In genomic region chr12:33437598-33437997, GRCh38 we compare ENCODE assay signal across 22 cellular contexts. TPM values are rescaled to one million over a fixed set of nuclear protein-coding genes. Genes with fewer than 3 reads are reported as not detected.
A peak's percentile ranks its signal among the peaks of the same experiment; 100 is the strongest.
DNase-seq lines count a peak whose midpoint lies in the region; ATAC-seq, FAIRE-seq and TF ChIP-seq lines count a peak whose summit lies in the region.
"Had no signal": no experiment of that assay in that cellular context is flagged by ENCODE, and none has a peak within 500 bp of the region (broad histone marks: within the 10 kb centered on the region; RNA-seq: fewer than 3 reads in every experiment).

No MANE protein-coding gene starts in this region.

- H3K27me3 ChIP-seq in H9 (ENCODE audit: insufficient read depth, low read length), result peaks cover 19% of the 10 kb centered on the region; the same call in 1 of the 2 replicates
- H3K27me3 ChIP-seq in K562 (ENCODE audit: control insufficient read depth in 2 of 2, insufficient read depth in 2 of 2, low read length in 2 of 2), result no peaks in the 10 kb centered on the region

- H2BK12ac ChIP-seq in H9 (ENCODE audit: insufficient read length, low read depth, low read length), result no peak overlapping the region

- peaks cover 14% of the 10 kb centered on the region for H3K23me2 ChIP-seq in H9 (ENCODE audit: insufficient read length, low read depth, low read length, poor library complexity, severe bottlenecking)

- H3K4me3 Mint-ChIP-seq in H9, result no peak overlapping the region; a peak in 1 of 5 replicates
- H3K4me3 Mint-ChIP-seq: CD4-positive, CD25-positive, alpha-beta regulatory T cell; HFFc6 had no signal

- TF ChIP-seq RAD21 in K562 (CRISPR knock-in tag; conservative IDR thresholded peaks at IDR 0.05 in 1 of 2, IDR thresholded peaks at IDR 0.05 in 1 of 2), result no peak

- FAIRE-seq in K562 (lab: Jason Lieb, UNC), result peak; percentile 46
- FAIRE-seq: D721Med had no signal

- no peak for TF ChIP-seq EP300 in K562 (IDR thresholded peaks at IDR 0.05; ENCODE audit: low read length)

- no peaks in the 10 kb centered on the region for H3K79me1 ChIP-seq in H9 (ENCODE audit: insufficient read depth, low read depth, low read length, poor library complexity, severe bottlenecking)

- H3K79me2 ChIP-seq in H9 (ENCODE audit: insufficient read depth, low read length) (no peaks in the 10 kb centered on the region), K562 (ENCODE audit: control insufficient read depth, insufficient read depth, low read length) (peaks cover 37% of the 10 kb centered on the region)

- H2AFZ ChIP-seq in H9 (ENCODE audit: low read length) (no peak overlapping the region), K562 (ENCODE audit: low read depth, low read length) (peak overlapping the region; percentile 78)

- no peak overlapping the region for H3K27ac Mint-ChIP-seq in H9
- H3K27ac Mint-ChIP-seq: CD4-positive, CD25-positive, alpha-beta regulatory T cell; HFFc6 had no signal

- H3K27ac ChIP-seq in H9 (ENCODE audit: insufficient read length, low read depth, low read length) (no peak overlapping the region), K562 (ENCODE audit: extremely low read depth, low read depth, low read length) (peak overlapping the region; percentile 75)

- H4K5ac ChIP-seq in H9 (ENCODE audit: insufficient read length, low read depth, low read length), result no peak overlapping the region

- H2BK20ac ChIP-seq in H9 (ENCODE audit: low read depth, low read length, poor library complexity, severe bottlenecking), result no peak overlapping the region

- no peak overlapping the region for H4K8ac ChIP-seq in H9 (replicated peaks; ENCODE audit: insufficient read length, low read depth, low read length)

- H3K4me1 Mint-ChIP-seq in H9, result peaks cover 6 to 12% of the 10 kb centered on the region in 2 experiments

- no TSS peak for BruUV-seq in K562 (replicated peaks; lab: Mats Ljungman, UMichigan)

- ATAC-seq in K562 (peak; percentile 33), GM19395 (IDR thresholded peaks at IDR 0.05; ENCODE audit: unreplicated experiment) (no peak), HG03442 (IDR thresholded peaks at IDR 0.05; ENCODE audit: unreplicated experiment) (no peak)
- ATAC-seq: PC-3 had no signal

- no peaks in the 10 kb centered on the region for H3K9me1 ChIP-seq in K562 (ENCODE audit: control insufficient read depth, insufficient read depth, low read length)

- no peak overlapping the region for H2BK15ac ChIP-seq in H9 (ENCODE audit: low read depth, low read length)

- H4K20me1 ChIP-seq in H9 (ENCODE audit: control insufficient read depth, insufficient read depth, insufficient read length), result no peaks in the 10 kb centered on the region
- H4K20me1 ChIP-seq in K562 (replicated peaks; ENCODE audit: control insufficient read depth, insufficient read depth, low read length), result no peaks in the 10 kb centered on the region

- no peak overlapping the region for H3K18ac ChIP-seq in H9 (ENCODE audit: insufficient read length, low read depth, low read length)

- H3K4me2 ChIP-seq in H9 (ENCODE audit: insufficient read depth, insufficient read length, low read length), result peak overlapping the region; percentile 58
- peak overlapping the region; percentile 88 for H3K4me2 ChIP-seq in K562 (ENCODE audit: insufficient read depth, low read length)

- no peaks in the 10 kb centered on the region; a peak in 1 of 5 replicates for H3K9me3 Mint-ChIP-seq in H9

- DNase-seq in H9 (no peak), K562 (ENCODE audit: extremely low read depth in 1 of 4, low spot score in 3 of 4) (peak in 2 of 4 experiments; percentile 30 to 56), left kidney (ENCODE audit: low read depth, low spot score) (peak; percentile 2), retinal pigment epithelial cell (ENCODE audit: low read depth) (no peak), lower leg skin (ENCODE audit: low spot score in 2 of 2) (no peak)
- no peak for DNase-seq in central memory CD4-positive, alpha-beta T cell
- DNase-seq: ACHN; CD4-positive, CD25-positive, alpha-beta regulatory T cell; DND-41; GDM1; GOT3; HFFc6; IMR-90; NCI-H146; NCI-H2081 treated with DMSO at 0.1 percent for 48 hours; NCI-H69; PC-3 had no signal

- H3K4me1 ChIP-seq in H9 (ENCODE audit: insufficient read depth, low read length) (no peaks in the 10 kb centered on the region), K562 (replicated peaks in 1 of 2; ENCODE audit: control insufficient read depth in 2 of 2, insufficient read depth in 2 of 2, low read length in 2 of 2) (peaks cover 0 to 15% of the 10 kb centered on the region in 2 experiments; a peak in 3 of 5 replicates)

- H3K36me3 ChIP-seq in K562 (ENCODE audit: control insufficient read depth, insufficient read depth, low read length), result peaks cover 11% of the 10 kb centered on the region; the same call in 1 of the 3 replicates

- peaks cover 0 to 1% (median 0%) of the 10 kb centered on the region in 3 experiments; a peak in 2 of 7 replicates for H3K36me3 Mint-ChIP-seq in H9 (ENCODE audit: insufficient read depth in 1 of 3, low read depth in 3 of 3)
- H3K36me3 Mint-ChIP-seq: CD4-positive, CD25-positive, alpha-beta regulatory T cell had no signal

- H3K9me3 ChIP-seq in H9 (ENCODE audit: control insufficient read depth, low read depth, low read length), result no peaks in the 10 kb centered on the region
- H3K9me3 ChIP-seq in K562 (replicated peaks; ENCODE audit: control insufficient read depth, insufficient read depth, low read depth, low read length), result no peaks in the 10 kb centered on the region

- TF ChIP-seq POLR2A in K562 (conservative IDR thresholded peaks at IDR 0.05), result no peak
- no peak for TF ChIP-seq POLR2A in lower leg skin (IDR thresholded peaks at IDR 0.05)

- POLR2A ChIA-PET in K562 (lab: Yijun Ruan, JAX), result interaction anchor here (0.6 to 1.9 kb wide), 4 partner anchors 10 to 429 kb away, joined by 3 to 7 read pairs (median 3); no protein-coding TSS in a partner anchor

- no peak overlapping the region for H3K4ac ChIP-seq in H9 (ENCODE audit: low read depth, low read length)

- no CpG with 5 or more reads among the region's 7 CpGs for WGBS in H9 (ENCODE audit: extremely low coverage, insufficient read length, low lambda C conversion rate)
- 11% methylated on average over 7 of the region's 7 CpGs for WGBS in K562 (ENCODE audit: insufficient coverage, low coverage, missing lambda C conversion rate)
- WGBS in lower leg skin, 2 donors, result 45 to 51% methylated on average over 7 of the region's 7 CpGs

- H3K14ac ChIP-seq in H9 (ENCODE audit: insufficient read depth, low read length), result no peak overlapping the region

- H2BK120ac ChIP-seq in H9 (ENCODE audit: low read depth, low read length, poor library complexity, severe bottlenecking), result no peak overlapping the region

- H3T11ph ChIP-seq in H9 (ENCODE audit: low read length), result no peak overlapping the region

- CTCF ChIA-PET in K562 (lab: Yijun Ruan, JAX; ENCODE audit: low intra/inter-chr PET ratio), result no interaction called here

- TF ChIP-seq CTCF in H9 (conservative IDR thresholded peaks at IDR 0.05) (no peak), K562 (IDR thresholded peaks at IDR 0.05 in 2 of 3, conservative IDR thresholded peaks at IDR 0.05 in 1 of 3; ENCODE audit: insufficient read depth in 2 of 3, low read depth in 1 of 3, low read length in 3 of 3) (no peak), retinal pigment epithelial cell (conservative IDR thresholded peaks at IDR 0.05; ENCODE audit: low read depth, low read length) (no peak), lower leg skin (IDR thresholded peaks at IDR 0.05) (no peak)

- no peak overlapping the region for H3K56ac ChIP-seq in H9 (ENCODE audit: insufficient read length, low read depth, low read length)

- H3K27me3 Mint-ChIP-seq in H9 (ENCODE audit: low read depth), result peaks cover 57% of the 10 kb centered on the region

- no peak overlapping the region for H2BK5ac ChIP-seq in H9 (ENCODE audit: insufficient read length, low read length)

- H3K4me3 ChIP-seq in K562 (peak overlapping the region; percentile 54), retinal pigment epithelial cell (ENCODE audit: low read length) (peak overlapping the region; percentile 67), lower leg skin (ENCODE audit: low read depth, poor library complexity, severe bottlenecking) (no peak overlapping the region)

- in situ Hi-C loops in K562 (cut with MboI), result no loop called here

- intact Hi-C loops in K562 (cut with micrococcal nuclease) (no loop called here), lower leg skin (cut with DNase I; ENCODE audit: low total_unique reads) (no loop called here)

- no peak overlapping the region for H2AK5ac ChIP-seq in H9 (ENCODE audit: insufficient read length, low read length)

- H3K23ac ChIP-seq in H9 (ENCODE audit: insufficient read length, low read depth, low read length), result no peak overlapping the region

- H3K9ac ChIP-seq in H9 (ENCODE audit: extremely low read depth, insufficient read length, low read length) (no peak overlapping the region), K562 (ENCODE audit: insufficient read depth in 1 of 2, low read depth in 2 of 2, low read length in 2 of 2) (peak overlapping the region; percentile 75 to 96)

- no peak overlapping the region for H4K91ac ChIP-seq in H9 (ENCODE audit: insufficient read length, low read depth, low read length)

TF ChIP-seq in K562, 482 proteins besides CTCF, POLR2A, EP300 and RAD21 (continues in another document):
- TF ChIP-seq TAF7 (tag; IDR thresholded peaks at IDR 0.05) (no peak), ZNF668 (CRISPR knock-in tag; IDR thresholded peaks at IDR 0.05) (no peak), CREM (IDR thresholded peaks at IDR 0.05; ENCODE audit: low read depth) (peak; percentile 83), CREB1 (IDR thresholded peaks at IDR 0.05) (peak; percentile 72), CREB1 (CRISPR knock-in tag; IDR thresholded peaks at IDR 0.05) (0 out of 2 replicates have a peak, but pooled peaks have one; percentile 30)

RNA-seq across cellular contexts. Expression of gene SYT10, which starts 2.0 kb away (rescaled TPM):
- total RNA-seq in H9 (2021) (0.70 and 0.72 TPM in 2 replicates), K562 (2014; rRNA removed) (1.9 and 2.9 TPM in 2 replicates), K562 (2014; rRNA removed; fragmentation: Illumina TruSeq; extraction: Trizol) (3.8 and 4.1 TPM in 2 replicates), K562 (2015; rRNA removed; fragmentation: Illumina TruSeq; extraction: Trizol) (5.9 and 6.2 TPM in 2 replicates), K562 (2021) (2.9 and 4.0 TPM in 2 replicates), lower leg skin (under 1 TPM in 2 of 4 donors, not detected in 2; 0.06 to 0.08 TPM)
- total RNA-seq in K562 (2011; cell fraction: chromatin; rRNA removed; ENCODE audit: low replicate concordance), result 3.1 and 6.7 TPM in 2 replicates
- total RNA-seq in K562 (2011; cell fraction: nucleolus; rRNA removed), result 1.5 and 2.2 TPM in 2 replicates
- 2.9 and 8.5 TPM in 2 replicates for total RNA-seq in K562 (2011; cell fraction: nucleoplasm; rRNA removed)
- polyA plus RNA-seq in K562 (2011; rRNA removed) (2.4 and 2.6 TPM in 2 replicates), K562 (2014; fragmentation: Illumina TruSeq; extraction: Trizol) (2.5 TPM in 2 replicates), K562 (2014; fragmentation: Nextera tagmentation; extraction: Ambion mirVana) (under 1 TPM; 0.27 TPM), K562 (2014; rRNA removed) (1.8 TPM in 2 replicates)
- 0.28 and 1.0 TPM in 2 replicates for polyA plus RNA-seq in K562 (2011; cell fraction: cytosol; rRNA removed)
- 2.9 and 3.6 TPM in 2 replicates for polyA plus RNA-seq in K562 (2011; cell fraction: nucleus; rRNA removed)
- polyA plus RNA-seq in K562 (2012), result 2.0 TPM in 2 replicates
- 4.3 and 5.7 TPM in 2 replicates for polyA minus RNA-seq in K562 (2011; rRNA and poly(A)+ RNA removed)
- 3.1 and 3.6 TPM in 2 replicates for polyA minus RNA-seq in K562 (2011; cell fraction: cytosol; rRNA and poly(A)+ RNA removed)
- 2.4 and 3.9 TPM in 2 replicates for polyA minus RNA-seq in K562 (2011; cell fraction: nucleus; rRNA and poly(A)+ RNA removed)
- total RNA-seq: CD4-positive, CD25-positive, alpha-beta regulatory T cell; HFFc6; IMR-90; LHCN-M2; PC-3; SK-MEL-5 had no signal
- polyA plus RNA-seq: CD4-positive, CD25-positive, alpha-beta regulatory T cell; IMR-90 had no signal
